Comparison of ENCODE assay signal across 11 cellular contexts in genomic region chr11:130426223-130427048, GRCh38. TPM values are rescaled to one million over a fixed set of nuclear protein-coding genes. Genes with fewer than 3 reads are reported as not detected.
A peak's percentile ranks its signal among the peaks of the same experiment; 100 is the strongest.
DNase-seq lines count a peak whose midpoint lies in the region; ATAC-seq and TF ChIP-seq lines count a peak whose summit lies in the region.
"Had no signal": no experiment of that assay in that cellular context is flagged by ENCODE, and none has a peak within 500 bp of the region (broad histone marks: within the 10 kb centered on the region; RNA-seq: fewer than 3 reads in every experiment).

No MANE protein-coding gene starts in this region.

- peak overlapping the region; percentile 78 to 83 (median 80) for H3K4me3 Mint-ChIP-seq in brain

- H3K27ac Mint-ChIP-seq in brain, result peak overlapping the region in 2 of 5 experiments; percentile 46 to 58

- ATAC-seq in lower lobe of right lung, result no peak

- peaks cover 22% of the 10 kb centered on the region for H3K4me1 Mint-ChIP-seq in brain

- H3K9me3 ChIP-seq in lower lobe of right lung (no peaks in the 10 kb centered on the region), stomach smooth muscle (ENCODE audit: control insufficient read depth in 2 of 2, low read length in 2 of 2) (no peaks in the 10 kb centered on the region)

- H3K9me3 Mint-ChIP-seq in brain, result peaks cover 0 to 17% (median 0%) of the 10 kb centered on the region in 5 experiments

- H3K36me3 Mint-ChIP-seq in brain, result no peaks in the 10 kb centered on the region

- H3K9ac ChIP-seq in stomach smooth muscle (ENCODE audit: low read length in 2 of 2), result peak overlapping the region in 1 of 2 donors; percentile 76

- peaks cover 57% of the 10 kb centered on the region for H3K27me3 Mint-ChIP-seq in brain

- H3K4me3 ChIP-seq in lower lobe of right lung, result peak overlapping the region; percentile 54
- H3K4me3 ChIP-seq in stomach smooth muscle (ENCODE audit: low read length in 2 of 2), result peak overlapping the region; percentile 64 to 70

- DNase-seq in NCI-H1694 (lab: John Stamatoyannopoulos, UW) (peak; percentile 42), lower lobe of right lung (no peak), A172 (ENCODE audit: low spot score) (no peak), activated gamma-delta T cell (lab: John Stamatoyannopoulos, UW) (no peak)
- no peak for DNase-seq in activated CD8-positive, alpha-beta memory T cell treated with anti-CD3 and anti-CD28 coated beads for 24 hours
- DNase-seq: DND-41, T-helper 9 cell had no signal

- H3K27me3 ChIP-seq in lower lobe of right lung (ENCODE audit: low read depth) (peaks cover 63% of the 10 kb centered on the region), stomach smooth muscle (ENCODE audit: control insufficient read depth in 1 of 2, insufficient read depth in 2 of 2, low read length in 2 of 2) (no peaks in the 10 kb centered on the region)

- no peaks in the 10 kb centered on the region for H3K36me3 ChIP-seq in lower lobe of right lung
- H3K36me3 ChIP-seq in stomach smooth muscle (ENCODE audit: control insufficient read depth in 2 of 2, insufficient read depth in 2 of 2, low read length in 2 of 2), result no peaks in the 10 kb centered on the region

- no peak for TF ChIP-seq CTCF in brain (conservative IDR thresholded peaks at IDR 0.05)
- no peak for TF ChIP-seq CTCF in lower lobe of right lung (IDR thresholded peaks at IDR 0.05)

- intact Hi-C loops in lower lobe of right lung (cut with DNase I), result no loop called here

- peak overlapping the region; percentile 75 for H3K27ac ChIP-seq in lower lobe of right lung
- no peak overlapping the region for H3K27ac ChIP-seq in stomach smooth muscle (ENCODE audit: low read length)
- H3K27ac ChIP-seq: epithelial cell of prostate had no signal

- H3K4me1 ChIP-seq in lower lobe of right lung, result peaks cover 9% of the 10 kb centered on the region
- peaks cover 28% of the 10 kb centered on the region for H3K4me1 ChIP-seq in stomach smooth muscle (ENCODE audit: control insufficient read depth, insufficient read depth, low read length)

RNA-seq across cellular contexts. Expression of gene ADAMTS8, which starts 2.0 kb away (rescaled TPM):
- 4.0 TPM for polyA plus RNA-seq in brain (ENCODE audit: insufficient read depth, low read depth, low replicate concordance)
- total RNA-seq in lower lobe of right lung, result 23.0 TPM
- total RNA-seq in A172 (2014; rRNA removed; shearing (Covaris generic)), result not detected in 2 replicates
- total RNA-seq: HT1080 had no signal

RNA-seq across cellular contexts. Expression of gene ADAMTS15, which starts 22.0 kb away (rescaled TPM):
- 1.3 TPM for polyA plus RNA-seq in brain (ENCODE audit: insufficient read depth, low read depth, low replicate concordance)
- 8.4 TPM for total RNA-seq in lower lobe of right lung
- 0.67 and 1.0 TPM in 2 replicates for total RNA-seq in A172 (2014; rRNA removed; shearing (Covaris generic))

Comparison
In these comparisons a context has a peak if more than half of its experiments do, and no peak if none do; other contexts are left out.
1. RNA of gene ADAMTS8, which starts 2.0 kb away (total RNA-seq): 23.0 TPM in lower lobe of right lung (single experiment); not detected in A172; every median in the first group is over 10 times any median in the second.